In genomic region chr11:65576232-65576866, GRCh38 we compare ENCODE assay signal across 8 cellular contexts. TPM values are rescaled to one million over a fixed set of nuclear protein-coding genes. Genes with fewer than 3 reads are reported as not detected.
DNase-seq lines count a peak whose midpoint lies in the region; ATAC-seq and TF ChIP-seq lines count a peak whose summit lies in the region.

No MANE protein-coding gene starts in this region.

- DNase-seq in GM13977 (ENCODE audit: low spot score) (peak; percentile 58), SKM-1 (lab: John Stamatoyannopoulos, UW; ENCODE audit: unreplicated experiment) (no peak)

- H3K36me3 ChIP-seq in gastroesophageal sphincter (peaks cover 0 to 34% of the 10 kb centered on the region in 2 donors), skeletal muscle satellite cell (ENCODE audit: insufficient read depth, low read length) (peaks cover 25% of the 10 kb centered on the region)

- H3K4me3 ChIP-seq in gastroesophageal sphincter, result peak overlapping the region; percentile 78 to 96
- peak overlapping the region; percentile 76 for H3K4me3 ChIP-seq in skeletal muscle satellite cell (ENCODE audit: low read length)

- no peak for TF ChIP-seq EP300 in gastroesophageal sphincter (IDR thresholded peaks at IDR 0.05)

- WGBS in gastroesophageal sphincter (ENCODE audit: low coverage in 1 of 2), 2 donors, result no CpG with 5 or more reads among the region's 26 CpGs

- no peaks in the 10 kb centered on the region for H3K27me3 ChIP-seq in gastroesophageal sphincter
- no peaks in the 10 kb centered on the region for H3K27me3 ChIP-seq in skeletal muscle satellite cell (ENCODE audit: control insufficient read depth, insufficient read depth, low read length)

- in situ Hi-C loops in GM13977 (cut with MboI; ENCODE audit: low pct_unique_long_range_greater_than_20kb, low sequenced_read_pairs, unreplicated experiment), result no loop called here

- TF ChIP-seq CTCF in GM13977 (IDR thresholded peaks at IDR 0.05; ENCODE audit: extremely low read depth, insufficient read depth, missing control alignments) (no peak), VCaP (conservative IDR thresholded peaks at IDR 0.05) (no peak), gastroesophageal sphincter (IDR thresholded peaks at IDR 0.05) (no peak)

- H3K9me3 ChIP-seq in gastroesophageal sphincter (no peaks in the 10 kb centered on the region), skeletal muscle satellite cell (replicated peaks; ENCODE audit: low read length) (no peaks in the 10 kb centered on the region)

- H3K9ac ChIP-seq in skeletal muscle satellite cell (ENCODE audit: low read depth, low read length), result peak overlapping the region; percentile 84

- peak overlapping the region; percentile 96 for H3K4me2 ChIP-seq in skeletal muscle satellite cell (ENCODE audit: low read length)

- ATAC-seq in gastroesophageal sphincter (no peak), GM19023 (IDR thresholded peaks at IDR 0.05; ENCODE audit: unreplicated experiment) (no peak), HG02798 (IDR thresholded peaks at IDR 0.05; ENCODE audit: poor library complexity, unreplicated experiment) (no peak), HG03175 (IDR thresholded peaks at IDR 0.05; ENCODE audit: unreplicated experiment) (no peak)

- peaks cover 4 to 95% (median 46%) of the 10 kb centered on the region in 3 donors for H3K4me1 ChIP-seq in gastroesophageal sphincter
- peaks cover 53% of the 10 kb centered on the region for H3K4me1 ChIP-seq in skeletal muscle satellite cell (ENCODE audit: control insufficient read depth, insufficient read depth, low read length)

- peak in 1 of 2 donors; percentile 4 for TF ChIP-seq POLR2A in gastroesophageal sphincter (IDR thresholded peaks at IDR 0.05)

- peak overlapping the region; percentile 98 for H3K27ac ChIP-seq in VCaP
- peak overlapping the region; percentile 96 to 99 (median 98) for H3K27ac ChIP-seq in gastroesophageal sphincter

RNA-seq across cellular contexts. Expression of gene EHBP1L1, which starts 0.5 kb away (rescaled TPM):
- 100 to 1,000 TPM; 172 to 329 (median 202) TPM for total RNA-seq in gastroesophageal sphincter
- 35.0 and 44.8 TPM in 2 replicates for total RNA-seq in skeletal muscle satellite cell (2012; rRNA removed)

RNA-seq across cellular contexts. Expression of gene FAM89B, which starts 4.0 kb away (rescaled TPM):
- 10 to 100 TPM; 36.6 to 68.3 (median 55.0) TPM for total RNA-seq in gastroesophageal sphincter
- total RNA-seq in skeletal muscle satellite cell (2012; rRNA removed), result 13.4 and 21.8 TPM in 2 replicates

RNA-seq across cellular contexts. Expression of gene ZNRD2, which starts 6.1 kb away (rescaled TPM):
- 10 to 100 TPM; 38.4 to 73.5 (median 43.5) TPM for total RNA-seq in gastroesophageal sphincter
- 77.6 and 102 TPM in 2 replicates for total RNA-seq in skeletal muscle satellite cell (2012; rRNA removed)

RNA-seq across cellular contexts. Expression of gene LTBP3, which starts 18.2 kb away (rescaled TPM):
- 100 to 1,000 TPM in 3 of 4 donors, 10 to 100 TPM in 1; 90.6 to 173 (median 139) TPM for total RNA-seq in gastroesophageal sphincter
- 40.0 and 50.7 TPM in 2 replicates for total RNA-seq in skeletal muscle satellite cell (2012; rRNA removed)

RNA-seq across cellular contexts. Expression of gene KCNK7, which starts 19.3 kb away (rescaled TPM):
- 1 to 10 TPM in 1 of 4 donors, under 1 TPM in 2, not detected in 1; 0.40 to 1.5 (median 0.93) TPM for total RNA-seq in gastroesophageal sphincter
- 0.25 and 0.44 TPM in 2 replicates for total RNA-seq in skeletal muscle satellite cell (2012; rRNA removed)
